ENCODE assay signal across 1 cellular context in genomic region chr4:154583677-154584076, GRCh38.
TF ChIP-seq lines count a peak whose summit lies in the region.

No MANE protein-coding gene starts in this region.

TF ChIP-seq in HepG2, 621 proteins besides CTCF, POLR2A, EP300 and RAD21:
- peak; percentile 15; the same call in 1 of the 2 replicates for TF ChIP-seq POLR2AphosphoS5 (IDR thresholded peaks at IDR 0.05; ENCODE audit: low read depth, low read length)
- TF ChIP-seq ADNP (CRISPR knock-in tag; IDR thresholded peaks at IDR 0.05), result no peak
- TF ChIP-seq ZNF839 (CRISPR knock-in tag; IDR thresholded peaks at IDR 0.05; ENCODE audit: borderline replicate concordance), result no peak
- TF ChIP-seq ZNF724P (CRISPR knock-in tag; IDR thresholded peaks at IDR 0.05; ENCODE audit: borderline replicate concordance), result no peak
- no peak for TF ChIP-seq ZNF292 (CRISPR knock-in tag; IDR thresholded peaks at IDR 0.05; ENCODE audit: borderline replicate concordance, low read depth)
- TF ChIP-seq IKZF4 (CRISPR knock-in tag; IDR thresholded peaks at IDR 0.05; ENCODE audit: borderline replicate concordance, low read depth, not compliant biosample characterization), result no peak
- no peak for TF ChIP-seq PREB (CRISPR knock-in tag; IDR thresholded peaks at IDR 0.05)
- no peak for TF ChIP-seq ZNF580 (CRISPR knock-in tag; IDR thresholded peaks at IDR 0.05; ENCODE audit: borderline replicate concordance, low read depth)
- peak; percentile 80 for TF ChIP-seq RBFOX2 (IDR thresholded peaks at IDR 0.05; ENCODE audit: low read depth, low read length)
- TF ChIP-seq TBX2 (CRISPR knock-in tag; IDR thresholded peaks at IDR 0.05; ENCODE audit: borderline replicate concordance), result no peak
- TF ChIP-seq SRSF4 (IDR thresholded peaks at IDR 0.05; ENCODE audit: low read depth, low read length, poor library complexity, severe bottlenecking), result peak; percentile 22
- no peak for TF ChIP-seq ZNF563 (CRISPR knock-in tag; IDR thresholded peaks at IDR 0.05)
- TF ChIP-seq MBD4 (IDR thresholded peaks at IDR 0.05; ENCODE audit: borderline replicate concordance, low read length), result no peak
- TF ChIP-seq PBX2 (CRISPR knock-in tag; IDR thresholded peaks at IDR 0.05), result no peak
- TF ChIP-seq AGO2 (optimal IDR thresholded peaks at IDR 0.05; ENCODE audit: low read depth, low read length), result peak; percentile 64
- TF ChIP-seq ZNF543 (CRISPR knock-in tag; IDR thresholded peaks at IDR 0.05), result 0 out of 2 replicates have a peak, but pooled peaks have one; percentile 21
